ENCODE assay signal across 25 cellular contexts in the genomic region with DNA sequence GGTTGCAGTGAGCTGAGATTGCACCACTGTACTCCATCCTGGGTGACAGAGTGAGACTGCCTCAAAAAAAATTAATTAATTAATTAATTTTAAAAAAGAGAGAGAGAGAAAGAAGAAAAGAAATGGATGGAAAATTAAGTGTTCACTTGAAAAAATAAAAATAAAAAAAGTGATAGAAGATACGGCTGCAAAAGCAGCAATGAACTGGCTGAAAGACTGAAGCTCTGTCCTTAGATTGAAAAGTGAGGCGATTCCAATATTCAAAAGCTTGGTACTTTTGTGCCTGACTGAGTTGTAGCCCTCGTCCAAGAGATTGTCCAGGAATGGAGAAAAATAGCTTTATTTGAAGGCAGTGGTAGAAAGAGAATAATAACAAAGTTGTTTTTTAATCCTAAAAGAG.
"Had no signal": no experiment of that assay in that cellular context is flagged by ENCODE, and none has a peak within 500 bp of the region (broad histone marks: within the 10 kb centered on the region; RNA-seq: fewer than 3 reads in every experiment).

No MANE protein-coding gene starts in this region.

- H3K36me3 Mint-ChIP-seq: mesothelial cell of epicardium; naive B cell; naive thymus-derived CD8-positive, alpha-beta T cell had no signal

- H3K27me3 Mint-ChIP-seq: dendritic cell treated with granulocyte-macrophage colony-stimulating factor and Interleukin-4, amounts not matched to agents 40 ng/mL and 50 ng/mL, for 4 days had no signal

- DNase-seq: cortex of kidney; effector CD8-positive, alpha-beta T cell; effector memory CD8-positive, alpha-beta T cell; endodermal cell; erythroblast; esophagus squamous epithelium; foreskin fibroblast; gastrocnemius medialis; glutamatergic neuron; heart right ventricle; left cardiac atrium; left lung; left ventricle myocardium superior; lower lobe of right lung; mesenchymal stem cell; mucosa of descending colon; naive B cell had no signal

- H3K27ac ChIP-seq: epithelial cell of prostate, esophagus squamous epithelium, gastrocnemius medialis, lower lobe of right lung had no signal

- H3K4me3 Mint-ChIP-seq: effector memory CD8-positive, alpha-beta T cell; endodermal cell; mesothelial cell of epicardium had no signal

- H3K27ac Mint-ChIP-seq: endodermal cell had no signal

- H3K9me3 Mint-ChIP-seq: dendritic cell treated with granulocyte-macrophage colony-stimulating factor and Interleukin-4, amounts not matched to agents 40 ng/mL and 50 ng/mL, for 4 days; effector memory CD8-positive, alpha-beta T cell; endodermal cell; mesothelial cell of epicardium; naive B cell; naive thymus-derived CD8-positive, alpha-beta T cell had no signal

- ATAC-seq: effector memory CD8-positive, alpha-beta T cell; esophagus mucosa; gastrocnemius medialis; heart right ventricle; left cardiac atrium; left lung; lower lobe of right lung; mucosa of descending colon; naive thymus-derived CD8-positive, alpha-beta T cell had no signal

- H3K27me3 ChIP-seq: esophagus squamous epithelium, gastrocnemius medialis, left lung had no signal

- FAIRE-seq: endometrium, islet of Langerhans, keratinocyte had no signal

- H3K9me3 ChIP-seq: esophagus squamous epithelium, gastrocnemius medialis, heart right ventricle, left lung, lower lobe of right lung, mucosa of descending colon had no signal
